In genomic region chr17:75843577-75844529, GRCh38 we compare ENCODE assay signal across 8 cellular contexts. TPM values are rescaled to one million over a fixed set of nuclear protein-coding genes. Genes with fewer than 3 reads are reported as not detected.
DNase-seq lines count a peak whose midpoint lies in the region; ATAC-seq and TF ChIP-seq lines count a peak whose summit lies in the region.

TSS of gene UNC13D (minus strand) at chr17:75844404. CDS start at chr17:75844337, 67 bp downstream.

- H3K4me3 ChIP-seq in GM08714 (ENCODE audit: low read length) = peak within 1 kb of the TSS; percentile 80; the same call in 1 of the 2 replicates
- peak within 1 kb of the TSS; percentile 82 for H3K4me3 ChIP-seq in Loucy (ENCODE audit: low read length, poor library complexity, severe bottlenecking)
- peak within 1 kb of the TSS; percentile 32 for H3K4me3 ChIP-seq in fibroblast of villous mesenchyme (ENCODE audit: low read depth, low read length)

- ATAC-seq in sciatic nerve (peak; percentile 2), GM21528 (IDR thresholded peaks at IDR 0.05; ENCODE audit: low FRiP score, unreplicated experiment) (no peak)

- H2AFZ ChIP-seq in Loucy (ENCODE audit: low read length) = peak within 1 kb of the TSS; percentile 44; the same call in 1 of the 2 replicates

- peaks cover 9% of the 10 kb centered on the region; the same call in 1 of the 2 replicates for H3K36me3 ChIP-seq in Loucy (ENCODE audit: insufficient read depth, low read length)

- H3K4me2 ChIP-seq in Loucy (ENCODE audit: low read depth, low read length, poor library complexity, severe bottlenecking) = peak within 1 kb of the TSS; percentile 94

- peaks cover 33% of the 10 kb centered on the region for H3K4me1 ChIP-seq in Loucy (ENCODE audit: insufficient read depth, low read length, poor library complexity, severe bottlenecking)

- no peak for TF ChIP-seq CTCF in Loucy (conservative IDR thresholded peaks at IDR 0.05; ENCODE audit: low read length)
- no peak for TF ChIP-seq CTCF in fibroblast of villous mesenchyme (IDR thresholded peaks at IDR 0.05; ENCODE audit: insufficient read depth, low read depth, low read length)

- peak within 1 kb of the TSS; percentile 98 for H3K9ac ChIP-seq in Loucy (ENCODE audit: low read depth, low read length, poor library complexity, severe bottlenecking)

- DNase-seq in activated CD8-positive, alpha-beta memory T cell treated with anti-CD3 and anti-CD28 coated beads, Interleukin-2, amount 50 U/mL, for 4 hours = peak; percentile 68
- peak; percentile 25 for DNase-seq in fibroblast of villous mesenchyme (ENCODE audit: low read depth)
- no peak for DNase-seq in sciatic nerve (ENCODE audit: low spot score)
- DNase-seq in HCEC 1CT = no peak
- no peak for DNase-seq in NCI-H748 (lab: John Stamatoyannopoulos, UW; ENCODE audit: unreplicated experiment)

- H3K27me3 ChIP-seq in Loucy (ENCODE audit: insufficient read depth, low read length, poor library complexity, severe bottlenecking) = no peaks in the 10 kb centered on the region

- peaks cover 19% of the 10 kb centered on the region for H4K20me1 ChIP-seq in Loucy (ENCODE audit: insufficient read depth, low read length, poor library complexity, severe bottlenecking)

- peaks cover 48% of the 10 kb centered on the region for H3K79me2 ChIP-seq in Loucy (ENCODE audit: insufficient read depth, low read length)

- intact Hi-C loops in sciatic nerve (cut with DNase I) = no loop called here

- H3F3A ChIP-seq in Loucy (ENCODE audit: low read depth) = no peaks in the 10 kb centered on the region

- H3K9me2 ChIP-seq in Loucy (replicated peaks; ENCODE audit: low read depth, low read length) = no peaks in the 10 kb centered on the region

- H3K9me3 ChIP-seq in Loucy (ENCODE audit: insufficient read depth, low read depth, low read length) = no peaks in the 10 kb centered on the region

RNA-seq across cellular contexts. Expression of gene UNC13D, which starts in this region (rescaled TPM):
- 0.86 and 1.6 TPM in 2 replicates for total RNA-seq in fibroblast of villous mesenchyme
- 30.9 TPM for total RNA-seq in sciatic nerve

Comparison
In these comparisons a context has a peak if more than half of its experiments do, and no peak if none do; other contexts are left out.
1. RNA of gene UNC13D (total RNA-seq): 30.9 TPM in sciatic nerve (single experiment); 0.86 to 1.6 TPM in fibroblast of villous mesenchyme; every median in the first group is over 10 times any median in the second.
2. H3K4me3 ChIP-seq: peak in every context shown above with its lines; median percentile 82 in Loucy; 80 in GM08714; 32 in fibroblast of villous mesenchyme.
3. DNase-seq: peak in activated CD8-positive, alpha-beta memory T cell treated with anti-CD3 and anti-CD28 coated beads, Interleukin-2, amount 50 U/mL, for 4 hours (single experiment) and fibroblast of villous mesenchyme (single experiment); none in sciatic nerve (single experiment), HCEC 1CT (single experiment) and NCI-H748 (single experiment).